In the genomic region with DNA sequence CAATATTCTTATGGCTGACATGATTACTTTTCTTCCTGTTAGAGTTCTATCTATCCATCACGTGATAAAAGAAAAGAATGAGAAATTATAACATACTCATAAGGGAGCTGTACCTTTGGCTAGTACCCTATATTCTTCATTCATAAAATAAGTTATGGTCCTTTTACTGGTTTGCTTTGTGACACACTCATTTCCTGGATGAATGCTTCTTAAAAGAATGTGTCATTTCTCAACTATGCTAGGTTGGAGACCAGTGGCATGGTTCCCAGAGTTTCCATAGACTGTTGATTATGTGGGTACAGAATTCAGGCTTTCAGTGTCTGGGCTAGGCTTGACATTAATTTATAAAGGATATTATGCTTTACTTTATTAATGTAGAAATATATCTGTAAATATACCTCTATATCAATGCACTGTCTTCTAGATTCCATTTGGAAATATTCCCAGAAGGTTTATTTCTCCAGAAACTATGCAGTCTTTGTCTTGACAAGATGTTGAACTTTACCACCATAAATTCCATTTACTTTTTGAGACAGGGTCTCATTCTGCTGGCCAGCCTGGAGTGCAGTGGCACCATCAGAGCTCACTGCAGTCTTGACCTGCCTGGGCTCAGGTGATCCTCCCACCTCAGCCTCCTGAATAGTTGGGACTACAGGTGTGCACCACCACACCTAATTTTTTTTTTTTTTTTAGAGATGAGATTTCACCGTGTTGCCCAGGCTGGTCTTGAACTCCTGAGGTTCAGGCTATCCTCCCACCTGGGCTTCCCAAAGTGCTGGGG, we compare ENCODE assay signal across 11 cellular contexts. TPM values are rescaled to one million over a fixed set of nuclear protein-coding genes. Genes with fewer than 3 reads are reported as not detected.
DNase-seq lines count a peak whose midpoint lies in the region; ATAC-seq and TF ChIP-seq lines count a peak whose summit lies in the region.
"Had no signal": no experiment of that assay in that cellular context is flagged by ENCODE, and none has a peak within 500 bp of the region (broad histone marks: within the 10 kb centered on the region; RNA-seq: fewer than 3 reads in every experiment).

No MANE protein-coding gene starts in this region.

- no peak overlapping the region for H2AFZ ChIP-seq in GM23248
- no peak overlapping the region for H2AFZ ChIP-seq in SK-N-SH (ENCODE audit: low read depth)
- no peak overlapping the region for H2AFZ ChIP-seq in smooth muscle cell (ENCODE audit: low read depth)

- in situ Hi-C loops in GM23248 (cut with MboI), result no loop called here

- H3K9me3 ChIP-seq in GM23248 (ENCODE audit: low read depth) (no peaks in the 10 kb centered on the region), SK-N-SH (no peaks in the 10 kb centered on the region), smooth muscle cell (replicated peaks; ENCODE audit: low read depth) (no peaks in the 10 kb centered on the region)

- peak; percentile 24 to 94; a peak in 3 of 4 replicates for TF ChIP-seq EP300 in SK-N-SH (IDR thresholded peaks at IDR 0.05; ENCODE audit: borderline replicate concordance in 1 of 2, low read depth in 1 of 2, low read length in 1 of 2)

- H3K27me3 ChIP-seq in GM23248 (replicated peaks; ENCODE audit: insufficient read depth) (no peaks in the 10 kb centered on the region), SK-N-SH (ENCODE audit: insufficient read depth) (no peaks in the 10 kb centered on the region), smooth muscle cell (ENCODE audit: low read depth) (no peaks in the 10 kb centered on the region)

- H3K79me2 ChIP-seq in GM23248 (ENCODE audit: insufficient read depth) (peaks cover 55% of the 10 kb centered on the region), SK-N-SH (ENCODE audit: insufficient read depth) (peaks cover 39% of the 10 kb centered on the region), smooth muscle cell (ENCODE audit: low read depth) (no peaks in the 10 kb centered on the region)

- H4K20me1 ChIP-seq in GM23248 (ENCODE audit: insufficient read depth) (no peaks in the 10 kb centered on the region), SK-N-SH (ENCODE audit: insufficient read depth) (no peaks in the 10 kb centered on the region), smooth muscle cell (ENCODE audit: low read depth) (no peaks in the 10 kb centered on the region)

- WGBS in GM23248 (ENCODE audit: low coverage in 1 of 2, low lambda C conversion rate in 2 of 2, missing lambda C conversion rate in 2 of 2), 2 experiments, result 0 to 50% methylated on average over 1 to 2 of the region's 2 CpGs
- 53% methylated on average over 2 of the region's 2 CpGs for WGBS in SK-N-SH (ENCODE audit: low lambda C conversion rate)
- 97% methylated on average over 2 of the region's 2 CpGs for WGBS in smooth muscle cell (ENCODE audit: low lambda C conversion rate)

- CTCF ChIA-PET in SK-N-SH (lab: Yijun Ruan, JAX), result interaction anchor here (5.8 kb wide), 1 partner anchor 16 kb away, joined by 20 read pairs; no protein-coding TSS in a partner anchor

- H3F3A ChIP-seq in GM23248 (ENCODE audit: insufficient read depth) (peaks cover 93% of the 10 kb centered on the region), SK-N-SH (replicated peaks; ENCODE audit: insufficient read depth) (peaks cover 72% of the 10 kb centered on the region), smooth muscle cell (ENCODE audit: low read depth) (peaks cover 22% of the 10 kb centered on the region)

- H3K36me3 ChIP-seq in GM23248 (ENCODE audit: low read depth), result peaks cover 32% of the 10 kb centered on the region
- H3K36me3 ChIP-seq in SK-N-SH (replicated peaks in 1 of 2; ENCODE audit: control insufficient read depth in 1 of 2, insufficient read depth in 2 of 2, low read length in 1 of 2), result peaks cover 23 to 26% of the 10 kb centered on the region in 2 experiments
- H3K36me3 ChIP-seq in smooth muscle cell (ENCODE audit: low read depth), result no peaks in the 10 kb centered on the region

- POLR2A ChIA-PET in SK-N-SH (lab: Yijun Ruan, JAX), result no interaction called here

- ATAC-seq in HG03108 (IDR thresholded peaks at IDR 0.05; ENCODE audit: unreplicated experiment), result no peak

- no peak for TF ChIP-seq RAD21 in SK-N-SH (IDR thresholded peaks at IDR 0.05; ENCODE audit: low read length)

- H3K9ac ChIP-seq in GM23248 (0 out of 2 replicates have a peak overlapping the region, but pooled peaks have one; percentile 4), SK-N-SH (peak overlapping the region; percentile 36; the same call in 1 of the 2 replicates), smooth muscle cell (ENCODE audit: low read depth) (no peak overlapping the region)

- H3K4me3 ChIP-seq in GM23248 (no peak overlapping the region), SK-N-SH (ENCODE audit: low read depth in 2 of 2, low read length in 1 of 2) (no peak overlapping the region), foreskin fibroblast (ENCODE audit: low read depth in 1 of 2, low read length in 2 of 2) (no peak overlapping the region), smooth muscle cell (no peak overlapping the region)

- H3K27ac ChIP-seq in GM23248, result peak overlapping the region; percentile 43
- H3K27ac ChIP-seq in SK-N-SH (ENCODE audit: low read depth in 2 of 2, low read length in 1 of 2), result peak overlapping the region; percentile 78 to 92; a peak in 3 of 4 replicates
- H3K27ac ChIP-seq in smooth muscle cell (ENCODE audit: low read depth), result peak overlapping the region; percentile 54

- TF ChIP-seq CTCF in SK-N-SH (IDR thresholded peaks at IDR 0.05), result no peak
- no peak for TF ChIP-seq CTCF in foreskin fibroblast (IDR thresholded peaks at IDR 0.05; ENCODE audit: low read depth, low read length)
- TF ChIP-seq CTCF in smooth muscle cell (IDR thresholded peaks at IDR 0.05; ENCODE audit: borderline replicate concordance, insufficient read depth, poor library complexity, severe bottlenecking), result no peak

- peak; percentile 97 for DNase-seq in GM23248
- no peak for DNase-seq in SK-N-SH
- DNase-seq in foreskin fibroblast, result peak; percentile 87 to 93
- no peak for DNase-seq in smooth muscle cell (lab: John Stamatoyannopoulos, UW; ENCODE audit: unreplicated experiment)
- no peak for DNase-seq in effector CD4-positive, alpha-beta T cell
- DNase-seq in SKM-1 treated with dmso at 0.1 percent for 144 hours (lab: John Stamatoyannopoulos, UW; ENCODE audit: unreplicated experiment), result no peak
- no peak for DNase-seq in stimulated activated CD4-positive, alpha-beta T cell treated with anti-CD3 and anti-CD28 coated beads, Interleukin-4, amount 100 ng/mL, for 4 hours
- DNase-seq: cerebellar nuclear complex, immature natural killer cell, NCI-H187 treated with DMSO at 0.1 percent for 48 hours had no signal

- H3K9me2 ChIP-seq in GM23248 (ENCODE audit: insufficient read depth) (no peaks in the 10 kb centered on the region), SK-N-SH (no peaks in the 10 kb centered on the region)

- peaks cover 83% of the 10 kb centered on the region for H3K4me1 ChIP-seq in GM23248 (ENCODE audit: insufficient read depth)
- peaks cover 3 to 55% of the 10 kb centered on the region in 2 experiments; a peak in 3 of 4 replicates for H3K4me1 ChIP-seq in SK-N-SH (ENCODE audit: control insufficient read depth in 1 of 2, insufficient read depth in 2 of 2, low read depth in 1 of 2, low read length in 1 of 2)
- peaks cover 29% of the 10 kb centered on the region for H3K4me1 ChIP-seq in smooth muscle cell (ENCODE audit: low read depth)

- H3K4me2 ChIP-seq in GM23248 (ENCODE audit: unreplicated experiment), result peak overlapping the region; percentile 58
- H3K4me2 ChIP-seq in SK-N-SH, result peak overlapping the region; percentile 43
- peak overlapping the region; percentile 68 for H3K4me2 ChIP-seq in smooth muscle cell

TF ChIP-seq in SK-N-SH, 30 proteins besides CTCF, POLR2A, EP300 and RAD21 (continues in another document):
- TF ChIP-seq FOXM1 (IDR thresholded peaks at IDR 0.05; ENCODE audit: low read depth) (peak; percentile 93; the same call in 1 of the 2 replicates), MEF2A (IDR thresholded peaks at IDR 0.05; ENCODE audit: borderline replicate concordance, low read depth) (0 out of 2 replicates have a peak, but pooled peaks have one; percentile 4), NRF1 (IDR thresholded peaks at IDR 0.05; ENCODE audit: low read depth, low read length) (no peak), JUND (IDR thresholded peaks at IDR 0.05) (peak; percentile 96), NFIC (IDR thresholded peaks at IDR 0.05; ENCODE audit: borderline replicate concordance) (peak; percentile 92), FOXJ3 (CRISPR knock-in tag; IDR thresholded peaks at IDR 0.05) (no peak), SIN3A (IDR thresholded peaks at IDR 0.05; ENCODE audit: borderline replicate concordance, low read depth, low read length) (peak; percentile 76; the same call in 1 of the 2 replicates), TCF12 (IDR thresholded peaks at IDR 0.05) (peak; percentile 91), TAF1 (IDR thresholded peaks at IDR 0.05; ENCODE audit: borderline replicate concordance, low read depth, low read length) (no peak), POLR2AphosphoS5 (IDR thresholded peaks at IDR 0.05; ENCODE audit: low read depth, low read length) (peak; percentile 69; the same call in 1 of the 2 replicates), SMC3 (IDR thresholded peaks at IDR 0.05; ENCODE audit: low read depth, low read length) (no peak)
- TF ChIP-seq, protein P1, sequence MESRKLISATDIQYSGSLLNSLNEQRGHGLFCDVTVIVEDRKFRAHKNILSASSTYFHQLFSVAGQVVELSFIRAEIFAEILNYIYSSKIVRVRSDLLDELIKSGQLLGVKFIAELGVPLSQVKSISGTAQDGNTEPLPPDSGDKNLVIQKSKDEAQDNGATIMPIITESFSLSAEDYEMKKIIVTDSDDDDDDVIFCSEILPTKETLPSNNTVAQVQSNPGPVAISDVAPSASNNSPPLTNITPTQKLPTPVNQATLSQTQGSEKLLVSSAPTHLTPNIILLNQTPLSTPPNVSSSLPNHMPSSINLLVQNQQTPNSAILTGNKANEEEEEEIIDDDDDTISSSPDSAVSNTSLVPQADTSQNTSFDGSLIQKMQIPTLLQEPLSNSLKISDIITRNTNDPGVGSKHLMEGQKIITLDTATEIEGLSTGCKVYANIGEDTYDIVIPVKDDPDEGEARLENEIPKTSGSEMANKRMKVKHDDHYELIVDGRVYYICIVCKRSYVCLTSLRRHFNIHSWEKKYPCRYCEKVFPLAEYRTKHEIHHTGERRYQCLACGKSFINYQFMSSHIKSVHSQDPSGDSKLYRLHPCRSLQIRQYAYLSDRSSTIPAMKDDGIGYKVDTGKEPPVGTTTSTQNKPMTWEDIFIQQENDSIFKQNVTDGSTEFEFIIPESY (IDR thresholded peaks at IDR 0.05; ENCODE audit: borderline replicate concordance, low read depth), result no peak

RNA-seq across cellular contexts. Expression of a gene that starts 23.8 kb away (rescaled TPM):
- total RNA-seq in GM23248 (2014; rRNA removed; shearing (Covaris generic)), result 4.3 and 4.9 TPM in 2 replicates
- polyA plus RNA-seq in GM23248 (2016; fragmentation: Nextera tagmentation; extraction: Ambion mirVana), result 4.1 and 6.0 TPM in 2 replicates
- polyA plus RNA-seq in SK-N-SH (2012; rRNA removed), result 10.1 and 10.5 TPM in 2 replicates
- 9.1 and 9.6 TPM in 2 replicates for polyA plus RNA-seq in SK-N-SH (2012; cell fraction: cytosol; rRNA removed)
- polyA plus RNA-seq in SK-N-SH (2012; cell fraction: nucleus; rRNA removed), result 10.1 and 10.4 TPM in 2 replicates
- total RNA-seq in smooth muscle cell, result 4.1 and 24.6 TPM in 2 replicates
- polyA plus RNA-seq in smooth muscle cell, result 6.2 and 7.0 TPM in 2 replicates

Comparison
In these comparisons a context has a peak if more than half of its experiments do, and no peak if none do; other contexts are left out.
1. DNase-seq: peak in GM23248 (single experiment) and foreskin fibroblast (2 of 2); none in SK-N-SH (single experiment), smooth muscle cell (single experiment), effector CD4-positive, alpha-beta T cell (single experiment), SKM-1 treated with dmso at 0.1 percent for 144 hours (single experiment) and stimulated activated CD4-positive, alpha-beta T cell treated with anti-CD3 and anti-CD28 coated beads, Interleukin-4, amount 100 ng/mL, for 4 hours (0 of 2).
2. Peak in every context shown above with its lines, with median percentiles within 50 percentile points of each other: H3K27ac ChIP-seq and H3K4me2 ChIP-seq.